In the genomic region with DNA sequence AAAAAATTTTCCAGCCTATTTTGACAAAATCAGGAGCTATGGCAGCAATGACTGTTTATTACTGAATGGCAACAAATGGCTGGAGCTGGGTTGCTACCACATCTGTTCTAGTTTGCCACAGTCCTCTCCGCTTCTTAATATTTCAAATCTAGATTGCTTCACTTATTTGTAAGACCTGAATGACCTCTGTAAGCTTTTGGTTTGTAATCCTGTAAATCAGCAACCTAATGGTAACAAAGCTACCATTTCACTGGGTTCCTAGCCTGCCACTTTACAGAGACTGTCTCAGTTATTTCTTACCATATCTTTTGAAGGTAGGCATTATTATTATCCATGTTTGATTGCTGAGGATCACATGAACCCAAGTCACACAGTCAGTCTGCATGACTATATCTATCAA, we compare ENCODE assay signal across 25 cellular contexts. TPM values are rescaled to one million over a fixed set of nuclear protein-coding genes. Genes with fewer than 3 reads are reported as not detected.
DNase-seq lines count a peak whose midpoint lies in the region; ATAC-seq and TF ChIP-seq lines count a peak whose summit lies in the region.
"Had no signal": no experiment of that assay in that cellular context is flagged by ENCODE, and none has a peak within 500 bp of the region (broad histone marks: within the 10 kb centered on the region; RNA-seq: fewer than 3 reads in every experiment).

No MANE protein-coding gene starts in this region.

- peak overlapping the region; percentile 65 for H3K27ac Mint-ChIP-seq in activated T-cell treated with anti-CD3 and anti-CD28 coated beads, Interleukin-2, amount 50 U/mL, for 72 hours
- peak overlapping the region; percentile 4 for H3K27ac Mint-ChIP-seq in activated naive CD8-positive, alpha-beta T cell treated with anti-CD3 and anti-CD28 coated beads for 36 hours
- H3K27ac Mint-ChIP-seq in activated T-helper 2 cell treated with anti-CD3 and anti-CD28 coated beads, Interferon-gamma antibody, Interleukin-2, Interleukin-4, amounts not matched to agents 10 μg/mL and 5 μg/mL and 100 μg/mL, durations not matched to agents 14 hours and 24 hours and 36 hours, result no peak overlapping the region
- H3K27ac Mint-ChIP-seq: CD4-positive, alpha-beta T cell had no signal

- H3K4me1 Mint-ChIP-seq in activated T-cell treated with anti-CD3 and anti-CD28 coated beads, Interleukin-2, amount 50 U/mL, for 72 hours (ENCODE audit: low read depth), result peaks cover 45% of the 10 kb centered on the region
- H3K4me1 Mint-ChIP-seq in activated naive CD8-positive, alpha-beta T cell treated with anti-CD3 and anti-CD28 coated beads for 36 hours, result peaks cover 37% of the 10 kb centered on the region
- H3K4me1 Mint-ChIP-seq in activated T-helper 2 cell treated with anti-CD3 and anti-CD28 coated beads, Interferon-gamma antibody, Interleukin-2, Interleukin-4, amounts not matched to agents 10 μg/mL and 5 μg/mL and 100 μg/mL, durations not matched to agents 14 hours and 24 hours and 36 hours (ENCODE audit: low read depth), result peaks cover 32% of the 10 kb centered on the region

- no peak for TF ChIP-seq POLR2A in right lobe of liver (IDR thresholded peaks at IDR 0.05)

- H3K4me3 Mint-ChIP-seq in activated T-cell treated with anti-CD3 and anti-CD28 coated beads, Interleukin-2, amount 50 U/mL, for 72 hours, result no peak overlapping the region
- H3K4me3 Mint-ChIP-seq in activated naive CD8-positive, alpha-beta T cell treated with anti-CD3 and anti-CD28 coated beads for 36 hours, result no peak overlapping the region
- no peak overlapping the region for H3K4me3 Mint-ChIP-seq in activated T-helper 2 cell treated with anti-CD3 and anti-CD28 coated beads, Interferon-gamma antibody, Interleukin-2, Interleukin-4, amounts not matched to agents 10 μg/mL and 5 μg/mL and 100 μg/mL, durations not matched to agents 14 hours and 24 hours and 36 hours (ENCODE audit: low read depth)
- H3K4me3 Mint-ChIP-seq: CD4-positive, alpha-beta T cell had no signal

- H3K36me3 Mint-ChIP-seq in activated T-cell treated with anti-CD3 and anti-CD28 coated beads, Interleukin-2, amount 50 U/mL, for 72 hours (ENCODE audit: insufficient read depth in 2 of 2), result peaks cover 20 to 59% of the 10 kb centered on the region in 2 donors
- H3K36me3 Mint-ChIP-seq in activated naive CD8-positive, alpha-beta T cell treated with anti-CD3 and anti-CD28 coated beads for 36 hours, result peaks cover 58% of the 10 kb centered on the region
- H3K36me3 Mint-ChIP-seq in activated T-helper 2 cell treated with anti-CD3 and anti-CD28 coated beads, Interferon-gamma antibody, Interleukin-2, Interleukin-4, amounts not matched to agents 10 μg/mL and 5 μg/mL and 100 μg/mL, durations not matched to agents 14 hours and 24 hours and 36 hours (ENCODE audit: low read depth), result peaks cover 87% of the 10 kb centered on the region

- intact Hi-C loops in right lobe of liver (cut with DNase I) (no loop called here), cardiac septum (cut with DNase I) (no loop called here)
- intact Hi-C loops in activated T-helper 2 cell treated with anti-CD3 and anti-CD28 coated beads, Interferon-gamma antibody, Interleukin-2, Interleukin-4, amounts not matched to agents 10 μg/mL and 5 μg/mL and 100 μg/mL, durations not matched to agents 14 hours and 24 hours and 36 hours (cut with micrococcal nuclease), result no loop called here

- peaks cover 0 to 13% (median 0%) of the 10 kb centered on the region in 4 donors for H3K4me1 ChIP-seq in right lobe of liver
- H3K4me1 ChIP-seq in MM.1S (ENCODE audit: low read length), result peaks cover 5% of the 10 kb centered on the region
- H3K4me1 ChIP-seq: SJSA1 had no signal

- no peak overlapping the region for H2AFZ ChIP-seq in MM.1S (ENCODE audit: low read length)
- H2AFZ ChIP-seq: PC-9 had no signal

- H4K20me1 ChIP-seq in MM.1S (ENCODE audit: insufficient read depth, low read length), result no peaks in the 10 kb centered on the region

- peaks cover under 1% of the 10 kb centered on the region for H3F3A ChIP-seq in MM.1S (ENCODE audit: insufficient read depth, low read length)

- H3K36me3 ChIP-seq in right lobe of liver (peaks cover 14 to 75% (median 33%) of the 10 kb centered on the region in 4 donors), MM.1S (replicated peaks; ENCODE audit: insufficient read depth, low read length) (no peaks in the 10 kb centered on the region; the same call in 1 of the 2 replicates)

- WGBS in right lobe of liver (ENCODE audit: insufficient coverage, low coverage, low lambda C conversion rate, missing lambda C conversion rate), result 18% methylated on average over 1 of the region's 1 CpG

- no peaks in the 10 kb centered on the region for H3K27me3 Mint-ChIP-seq in activated T-cell treated with anti-CD3 and anti-CD28 coated beads, Interleukin-2, amount 50 U/mL, for 72 hours (ENCODE audit: low read depth)
- no peaks in the 10 kb centered on the region for H3K27me3 Mint-ChIP-seq in activated naive CD8-positive, alpha-beta T cell treated with anti-CD3 and anti-CD28 coated beads for 36 hours
- no peaks in the 10 kb centered on the region for H3K27me3 Mint-ChIP-seq in activated T-helper 2 cell treated with anti-CD3 and anti-CD28 coated beads, Interferon-gamma antibody, Interleukin-2, Interleukin-4, amounts not matched to agents 10 μg/mL and 5 μg/mL and 100 μg/mL, durations not matched to agents 14 hours and 24 hours and 36 hours (ENCODE audit: low read depth)
- H3K27me3 Mint-ChIP-seq: CD4-positive, alpha-beta T cell had no signal

- no peaks in the 10 kb centered on the region for H3K9me2 ChIP-seq in MM.1S (replicated peaks; ENCODE audit: insufficient read depth, low read length)

- no peaks in the 10 kb centered on the region for H3K27me3 ChIP-seq in right lobe of liver
- no peaks in the 10 kb centered on the region for H3K27me3 ChIP-seq in MM.1S (replicated peaks; ENCODE audit: insufficient read depth, low read length)
- H3K27me3 ChIP-seq: BLaER1 treated with 17β-estradiol and CSF1 and Interleukin-3, amounts not matched to agents 10 nM and 100 nM; SJSA1 had no signal

- no peaks in the 10 kb centered on the region for H3K9me3 ChIP-seq in right lobe of liver
- no peaks in the 10 kb centered on the region for H3K9me3 ChIP-seq in MM.1S (replicated peaks; ENCODE audit: insufficient read depth, low read length)
- H3K9me3 ChIP-seq: SJSA1 had no signal

- no peak for ATAC-seq in activated T-cell treated with anti-CD3 and anti-CD28 coated beads, Interleukin-2, amount 50 U/mL, for 72 hours (replicated peaks in 1 of 2)
- ATAC-seq in right lobe of liver, result peak; percentile 63 to 89 (median 78)

- 0 out of 2 replicates have a peak, but pooled peaks cover under 1% of the 10 kb centered on the region for H3K79me2 ChIP-seq in MM.1S (ENCODE audit: low read length)

- H3K9me3 Mint-ChIP-seq in activated T-cell treated with anti-CD3 and anti-CD28 coated beads, Interleukin-2, amount 50 U/mL, for 72 hours, result no peaks in the 10 kb centered on the region
- peaks cover 1% of the 10 kb centered on the region for H3K9me3 Mint-ChIP-seq in activated naive CD8-positive, alpha-beta T cell treated with anti-CD3 and anti-CD28 coated beads for 36 hours
- H3K9me3 Mint-ChIP-seq in activated T-helper 2 cell treated with anti-CD3 and anti-CD28 coated beads, Interferon-gamma antibody, Interleukin-2, Interleukin-4, amounts not matched to agents 10 μg/mL and 5 μg/mL and 100 μg/mL, durations not matched to agents 14 hours and 24 hours and 36 hours, result no peaks in the 10 kb centered on the region
- H3K9me3 Mint-ChIP-seq: CD4-positive, alpha-beta T cell had no signal

- TF ChIP-seq CTCF in right lobe of liver (IDR thresholded peaks at IDR 0.05), result no peak
- no peak for TF ChIP-seq CTCF in MM.1S (IDR thresholded peaks at IDR 0.05; ENCODE audit: low read length)

- H3K4me2 ChIP-seq in MM.1S (ENCODE audit: low read depth, low read length), result no peak overlapping the region
- H3K4me2 ChIP-seq: BLaER1 treated with 17β-estradiol and CSF1 and Interleukin-3, amounts not matched to agents 10 nM and 100 nM; PC-9 had no signal

- H3K27ac ChIP-seq in right lobe of liver (no peak overlapping the region), MM.1S (ENCODE audit: low read length) (no peak overlapping the region)
- H3K27ac ChIP-seq: BLaER1 treated with 17β-estradiol and CSF1 and Interleukin-3, amounts not matched to agents 10 nM and 100 nM; HL-60; PC-9; SJSA1 had no signal

- DNase-seq in activated T-cell treated with anti-CD3 and anti-CD28 coated beads, Interleukin-2, amount 50 U/mL, for 72 hours, result no peak
- DNase-seq in activated T-cell treated with anti-CD3 and anti-CD28 coated beads, Interleukin-2, amount 50 U/mL, for 1 hour, result no peak
- DNase-seq in activated naive CD8-positive, alpha-beta T cell treated with anti-CD3 and anti-CD28 coated beads for 36 hours, result no peak
- DNase-seq in right lobe of liver, result no peak
- no peak for DNase-seq in MM.1S
- DNase-seq in activated T-helper 2 cell treated with anti-CD3 and anti-CD28 coated beads, Interferon-gamma antibody, Interleukin-2, Interleukin-4, amounts not matched to agents 10 μg/mL and 5 μg/mL and 100 μg/mL, durations not matched to agents 14 hours and 24 hours and 36 hours (ENCODE audit: low spot score), result no peak
- DNase-seq in cardiac septum (ENCODE audit: low spot score), result no peak
- DNase-seq: AML-193; CD4-positive, alpha-beta T cell; DMS79 treated with DMSO at 0.1 percent for 48 hours; Karpas-422; NCI-H1092 treated with DMSO at 0.1 percent for 48 hours; NCI-H146; NCI-H1930; NCI-H2107; NCI-H446; NCI-H524 treated with DMSO at 0.1 percent for 48 hours; NCI-H82; NK-92 treated with Interleukin-12 subunit alpha and Interleukin-12 subunit beta, amount 100 ng/mL, for 24 hours; PC-9; Right ventricle myocardium superior; RPMI8226 had no signal

- H3K9ac ChIP-seq in MM.1S (ENCODE audit: low read length), result no peak overlapping the region
- H3K9ac ChIP-seq: BLaER1 treated with 17β-estradiol and CSF1 and Interleukin-3, amounts not matched to agents 10 nM and 100 nM had no signal

- H3K4me3 ChIP-seq in right lobe of liver, result no peak overlapping the region
- H3K4me3 ChIP-seq in MM.1S (ENCODE audit: low read length), result no peak overlapping the region
- H3K4me3 ChIP-seq: BLaER1 treated with 17β-estradiol and CSF1 and Interleukin-3, amounts not matched to agents 10 nM and 100 nM; PC-9; SJSA1 had no signal

RNA-seq across cellular contexts. Expression of a gene that starts 15.4 kb away (rescaled TPM):
- 10 to 100 TPM; 37.8 to 48.8 TPM for total RNA-seq in activated T-cell treated with anti-CD3 and anti-CD28 coated beads, Interleukin-2, amount 50 U/mL, for 72 hours
- total RNA-seq in activated naive CD8-positive, alpha-beta T cell treated with anti-CD3 and anti-CD28 coated beads for 36 hours, result 10 to 100 TPM; 45.8 to 48.0 TPM
- total RNA-seq in right lobe of liver, result 10 to 100 TPM in 5 of 6 experiments, 1 to 10 TPM in 1; 9.3 to 17.5 (median 13.9) TPM
- 49.3 and 51.0 TPM in 2 replicates for total RNA-seq in activated T-helper 2 cell treated with anti-CD3 and anti-CD28 coated beads, Interferon-gamma antibody, Interleukin-2, Interleukin-4, amounts not matched to agents 10 μg/mL and 5 μg/mL and 100 μg/mL, durations not matched to agents 14 hours and 24 hours and 36 hours
- 24.0 TPM for total RNA-seq in cardiac septum

RNA-seq across cellular contexts. Expression of a gene that starts 43.2 kb away (rescaled TPM):
- total RNA-seq in activated T-cell treated with anti-CD3 and anti-CD28 coated beads, Interleukin-2, amount 50 U/mL, for 72 hours, result 10 to 100 TPM; 49.6 to 49.8 TPM
- total RNA-seq in activated naive CD8-positive, alpha-beta T cell treated with anti-CD3 and anti-CD28 coated beads for 36 hours, result 10 to 100 TPM; 65.4 to 67.6 TPM
- total RNA-seq in right lobe of liver (10 to 100 TPM in 5 of 6 experiments, 1 to 10 TPM in 1; 7.6 to 15.7 (median 11.6) TPM), cardiac septum (14.0 TPM)
- total RNA-seq in activated T-helper 2 cell treated with anti-CD3 and anti-CD28 coated beads, Interferon-gamma antibody, Interleukin-2, Interleukin-4, amounts not matched to agents 10 μg/mL and 5 μg/mL and 100 μg/mL, durations not matched to agents 14 hours and 24 hours and 36 hours, result 51.4 and 54.0 TPM in 2 replicates

Comparison
In these comparisons a context has a peak if more than half of its experiments do, and no peak if none do; other contexts are left out.
1. ATAC-seq: peak in right lobe of liver (4 of 4); none in activated T-cell treated with anti-CD3 and anti-CD28 coated beads, Interleukin-2, amount 50 U/mL, for 72 hours (0 of 2).